Comparison of ENCODE assay signal across 28 cellular contexts in the genomic region with DNA sequence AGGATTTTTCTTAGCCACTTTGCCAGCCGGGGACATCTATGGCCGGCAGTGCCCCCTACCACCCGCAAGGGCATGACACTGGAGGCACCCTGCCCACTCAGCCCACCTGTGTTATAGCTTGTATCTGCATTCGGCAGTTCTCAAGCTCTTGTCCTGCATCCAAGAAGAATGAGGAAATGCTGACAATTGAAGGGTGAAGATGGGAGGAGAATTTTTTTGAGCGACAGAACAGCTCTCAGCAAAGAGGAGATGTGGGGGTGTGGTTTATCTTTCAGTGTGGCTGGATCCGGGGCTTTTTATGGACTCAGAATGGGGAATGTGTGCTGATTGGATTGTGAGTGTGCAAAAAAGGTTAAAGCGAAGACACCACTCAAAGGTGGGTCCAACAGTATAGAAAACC. TPM values are rescaled to one million over a fixed set of nuclear protein-coding genes. Genes with fewer than 3 reads are reported as not detected.
DNase-seq lines count a peak whose midpoint lies in the region; ATAC-seq, FAIRE-seq and TF ChIP-seq lines count a peak whose summit lies in the region.
"Had no signal": no experiment of that assay in that cellular context is flagged by ENCODE, and none has a peak within 500 bp of the region (broad histone marks: within the 10 kb centered on the region; RNA-seq: fewer than 3 reads in every experiment).

No MANE protein-coding gene starts in this region.

- no peaks in the 10 kb centered on the region for H3K79me1 ChIP-seq in H1 (ENCODE audit: low read depth, low read length)

- H3K27ac ChIP-seq in H1 (ENCODE audit: low read depth, low read length): no peak overlapping the region
- H3K27ac ChIP-seq: BLaER1 treated with 17β-estradiol and CSF1 and Interleukin-3, amounts not matched to agents 10 nM and 100 nM; C4-2B had no signal

- no peak overlapping the region for H3K56ac ChIP-seq in H1 (replicated peaks; ENCODE audit: insufficient read length, low read depth, low read length)

- H3K36me3 ChIP-seq in H7 (replicated peaks; ENCODE audit: control insufficient read depth, insufficient read depth, low read length) (no peaks in the 10 kb centered on the region), H1 (ENCODE audit: control insufficient read depth in 2 of 4, insufficient read depth in 4 of 4, low read length in 3 of 4) (no peaks in the 10 kb centered on the region)
- H3K36me3 ChIP-seq: BLaER1 treated with 17β-estradiol and CSF1 and Interleukin-3, amounts not matched to agents 10 nM and 100 nM had no signal

- no peaks in the 10 kb centered on the region for H3K9me3 ChIP-seq in H1 (ENCODE audit: insufficient read depth in 2 of 2, low read depth in 1 of 2, low read length in 1 of 2)
- H3K9me3 ChIP-seq: Caco-2 had no signal

- TF ChIP-seq CTCF in H1 (IDR thresholded peaks at IDR 0.05; ENCODE audit: control extremely low read depth in 1 of 3, insufficient read depth in 1 of 3, low read depth in 1 of 3, low read length in 3 of 3): peak in 2 of 3 experiments; percentile 13 to 17; a peak in 2 of 4 replicates
- no peak for TF ChIP-seq CTCF in progenitor cell of endocrine pancreas (IDR thresholded peaks at IDR 0.05; ENCODE audit: unreplicated experiment)
- TF ChIP-seq CTCF in omental fat pad (IDR thresholded peaks at IDR 0.05): no peak

- no peak overlapping the region for H3K4me2 ChIP-seq in H1 (ENCODE audit: insufficient read depth in 1 of 2, low read depth in 2 of 2, low read length in 2 of 2)
- H3K4me2 ChIP-seq: BLaER1 treated with 17β-estradiol and CSF1 and Interleukin-3, amounts not matched to agents 10 nM and 100 nM had no signal

- H3K4me1 Mint-ChIP-seq in progenitor cell of endocrine pancreas (ENCODE audit: low read depth): no peaks in the 10 kb centered on the region
- peaks cover 2% of the 10 kb centered on the region for H3K4me1 Mint-ChIP-seq in activated CD4-positive, alpha-beta T cell treated with anti-CD3 and anti-CD28 coated beads, Interleukin-2, amount 10 ng/mL, durations not matched to agents 24 days and 14 days

- H2AK5ac ChIP-seq in H1 (ENCODE audit: low read depth, low read length): no peak overlapping the region

- POLR2A ChIA-PET in H1 (lab: Charles Lee; ENCODE audit: partially characterized antibody): interaction anchor here (0.6 to 0.7 kb wide), 2 partner anchors 39 to 340 kb away, joined by 3 read pairs; no protein-coding TSS in a partner anchor

- peak overlapping the region; percentile 1 for H3K27ac Mint-ChIP-seq in progenitor cell of endocrine pancreas
- no peak overlapping the region for H3K27ac Mint-ChIP-seq in activated CD4-positive, alpha-beta T cell treated with anti-CD3 and anti-CD28 coated beads, Interleukin-2, amount 10 ng/mL, durations not matched to agents 24 days and 14 days
- H3K27ac Mint-ChIP-seq: CD4-positive, alpha-beta T cell; CD8-positive, alpha-beta T cell had no signal

- no peak overlapping the region for H3K9ac ChIP-seq in H1 (replicated peaks in 1 of 4; ENCODE audit: extremely low read depth in 1 of 4, low read depth in 3 of 4, low read length in 3 of 4)
- H3K9ac ChIP-seq: BLaER1 treated with 17β-estradiol and CSF1 and Interleukin-3, amounts not matched to agents 10 nM and 100 nM had no signal

- H2BK5ac ChIP-seq in H1 (ENCODE audit: low read depth, low read length): no peak overlapping the region

- intact Hi-C loops in activated CD4-positive, alpha-beta T cell treated with anti-CD3 and anti-CD28 coated beads, Interleukin-2, amount 10 ng/mL, durations not matched to agents 24 days and 14 days (cut with micrococcal nuclease): no loop called here

- TF ChIP-seq POLR2A in H1 (IDR thresholded peaks at IDR 0.05; ENCODE audit: control extremely low read depth in 1 of 2, low read depth in 2 of 2, low read length in 2 of 2): no peak

- peaks cover 7% of the 10 kb centered on the region for H3K9me3 Mint-ChIP-seq in progenitor cell of endocrine pancreas (ENCODE audit: low read depth)
- peaks cover 4% of the 10 kb centered on the region for H3K9me3 Mint-ChIP-seq in activated CD4-positive, alpha-beta T cell treated with anti-CD3 and anti-CD28 coated beads, Interleukin-2, amount 10 ng/mL, durations not matched to agents 24 days and 14 days

- WGBS in H1 (ENCODE audit: extremely low coverage in 1 of 2, insufficient coverage in 1 of 2, insufficient read length in 1 of 2, insufficient replicate concordance in 2 of 2, low coverage in 1 of 2, low lambda C conversion rate in 2 of 2, missing lambda C conversion rate in 1 of 2), 2 experiments: 74% methylated on average over 7 of the region's 7 CpGs; no CpG with 5 or more reads in 1 of the 2 experiments

- H4K20me1 ChIP-seq in H1 (replicated peaks in 1 of 2; ENCODE audit: control insufficient read depth in 1 of 2, insufficient read depth in 2 of 2, low read length in 2 of 2): no peaks in the 10 kb centered on the region
- H4K20me1 ChIP-seq: BLaER1 treated with 17β-estradiol and CSF1 and Interleukin-3, amounts not matched to agents 10 nM and 100 nM had no signal

- H2BK15ac ChIP-seq in H1 (ENCODE audit: low read length): no peak overlapping the region

- H3K4me3 ChIP-seq in H7 (ENCODE audit: insufficient read depth, low read depth, low read length): no peak overlapping the region
- no peak overlapping the region for H3K4me3 ChIP-seq in H1 (ENCODE audit: extremely low read depth in 1 of 4, insufficient read depth in 2 of 4, low read depth in 3 of 4, low read length in 4 of 4)
- H3K4me3 ChIP-seq: BLaER1 treated with 17β-estradiol and CSF1 and Interleukin-3, amounts not matched to agents 10 nM and 100 nM; GM12878 had no signal

- no peak overlapping the region for H3K4ac ChIP-seq in H1 (replicated peaks; ENCODE audit: insufficient read length, low read depth, low read length)

- H2BK20ac ChIP-seq in H1 (ENCODE audit: low read length): no peak overlapping the region

- H2BK120ac ChIP-seq in H1 (replicated peaks; ENCODE audit: low read depth, low read length): no peak overlapping the region

- no peak; a peak in 1 of 4 replicates for TF ChIP-seq RAD21 in H1 (IDR thresholded peaks at IDR 0.05 in 1 of 2, conservative IDR thresholded peaks at IDR 0.05 in 1 of 2; ENCODE audit: low read depth in 2 of 2, low read length in 2 of 2)

- no peak overlapping the region for H3K14ac ChIP-seq in H1 (ENCODE audit: insufficient read length)

- no peak overlapping the region for H3K23ac ChIP-seq in H1 (ENCODE audit: insufficient read length)

- H4K8ac ChIP-seq in H1 (ENCODE audit: extremely low read depth, insufficient read depth, low read length): no peak overlapping the region

- ATAC-seq in omental fat pad (ENCODE audit: low FRiP score): no peak
- ATAC-seq: CD8-positive, alpha-beta T cell; GM12878 had no signal

- peaks cover 3% of the 10 kb centered on the region for H3K27me3 Mint-ChIP-seq in progenitor cell of endocrine pancreas
- H3K27me3 Mint-ChIP-seq in activated CD4-positive, alpha-beta T cell treated with anti-CD3 and anti-CD28 coated beads, Interleukin-2, amount 10 ng/mL, durations not matched to agents 24 days and 14 days: no peaks in the 10 kb centered on the region

- FAIRE-seq in H1 (lab: Jason Lieb, UNC): no peak
- FAIRE-seq: A204.1, GM12878, GM12892, GM19239 had no signal

- no peak overlapping the region for H2AFZ ChIP-seq in H1 (ENCODE audit: low read length)

- CTCF ChIA-PET in H1 (lab: Charles Lee; ENCODE audit: partially characterized antibody): interaction anchor here (0.7 to 21.2 kb wide), 6 partner anchors 12 to 285 kb away, joined by 3 to 249 read pairs (median 4); no protein-coding TSS in a partner anchor

- peaks cover 0 to 3% (median 0%) of the 10 kb centered on the region in 4 experiments; a peak in 2 of 7 replicates for H3K4me1 ChIP-seq in H1 (replicated peaks in 1 of 4; ENCODE audit: control insufficient read depth in 3 of 4, insufficient read depth in 4 of 4, low read length in 3 of 4)
- H3K4me1 ChIP-seq: Caco-2 had no signal

- H3K18ac ChIP-seq in H1 (ENCODE audit: extremely low read depth, low read length): no peak overlapping the region

- H2BK12ac ChIP-seq in H1 (ENCODE audit: low read depth, low read length): no peak overlapping the region

- no peak overlapping the region for H3K4me3 Mint-ChIP-seq in progenitor cell of endocrine pancreas (ENCODE audit: low read depth)
- no peak overlapping the region for H3K4me3 Mint-ChIP-seq in activated CD4-positive, alpha-beta T cell treated with anti-CD3 and anti-CD28 coated beads, Interleukin-2, amount 10 ng/mL, durations not matched to agents 24 days and 14 days
- H3K4me3 Mint-ChIP-seq: CD4-positive, alpha-beta T cell; CD8-positive, alpha-beta T cell had no signal

- DNase-seq in H7 (peak; percentile 30), H1 (ENCODE audit: low read depth in 1 of 2, low spot score in 2 of 2) (no peak), progenitor cell of endocrine pancreas (ENCODE audit: low spot score, unreplicated experiment) (no peak), GM19240 (ENCODE audit: insufficient read length, low spot score) (no peak), omental fat pad (ENCODE audit: low spot score) (no peak)
- DNase-seq in activated CD4-positive, alpha-beta T cell treated with anti-CD3 and anti-CD28 coated beads, Interleukin-2, amount 10 ng/mL, durations not matched to agents 24 days and 14 days: no peak
- DNase-seq in activated CD4-positive, alpha-beta T cell treated with anti-CD3 and anti-CD28 coated beads for 4 hours: no peak
- DNase-seq: 8988T; ACHN; Caco-2; CD4-positive, alpha-beta T cell; CD8-positive, alpha-beta T cell; DMS 273 treated with DMSO at 0.1 percent for 48 hours; DMS153; DMS53; DMS79; DND-41; EL; GDM1 had no signal

- H4K5ac ChIP-seq in H1 (ENCODE audit: insufficient read length, low read depth, low read length): no peak overlapping the region

- H3K79me2 ChIP-seq in H1 (ENCODE audit: control insufficient read depth in 1 of 2, insufficient read depth in 2 of 2, low read length in 2 of 2): no peaks in the 10 kb centered on the region

- H4K91ac ChIP-seq in H1 (replicated peaks; ENCODE audit: insufficient read length, low read length): no peak overlapping the region

- no peaks in the 10 kb centered on the region for H3K23me2 ChIP-seq in H1 (ENCODE audit: low read depth, low read length)

- H3K36me3 Mint-ChIP-seq in progenitor cell of endocrine pancreas (ENCODE audit: insufficient read depth): no peaks in the 10 kb centered on the region
- no peaks in the 10 kb centered on the region for H3K36me3 Mint-ChIP-seq in activated CD4-positive, alpha-beta T cell treated with anti-CD3 and anti-CD28 coated beads, Interleukin-2, amount 10 ng/mL, durations not matched to agents 24 days and 14 days (ENCODE audit: low read depth)

- H3K27me3 ChIP-seq in H7 (ENCODE audit: control insufficient read depth, insufficient read depth, low read length) (no peaks in the 10 kb centered on the region), H1 (replicated peaks in 1 of 4; ENCODE audit: control insufficient read depth in 3 of 4, extremely low read depth in 1 of 4, insufficient read depth in 3 of 4, low read length in 3 of 4) (no peaks in the 10 kb centered on the region)
- H3K27me3 ChIP-seq: BLaER1 treated with 17β-estradiol and CSF1 and Interleukin-3, amounts not matched to agents 10 nM and 100 nM had no signal

- no peak for TF ChIP-seq EP300 in H1 (IDR thresholded peaks at IDR 0.05; ENCODE audit: borderline replicate concordance in 1 of 2, low read depth in 2 of 2, low read length in 2 of 2)

RNA-seq across cellular contexts. Expression of a gene that starts 5.4 kb away (rescaled TPM):
- total RNA-seq in H7 (2014; rRNA removed; shearing (Covaris generic)): 0.59 and 5.0 TPM in 2 replicates
- total RNA-seq in H1 (2021; fragmentation: NEBNext Ultra II Directional; extraction: Animal tissue kit (Norgen Biotek cat#: 25700)): 0.27 TPM in 1 of 2 replicates, not detected in the other
- polyA plus RNA-seq in H1 (2011; rRNA removed): 0.53 and 0.77 TPM in 2 replicates
- polyA plus RNA-seq in H1 (2011; cell fraction: cytosol; rRNA removed): 0.50 TPM
- 0.68 TPM for polyA plus RNA-seq in H1 (2011; cell fraction: nucleus; rRNA removed)
- 0.32 to 0.66 TPM (median 0.39 TPM) in 3 of 4 replicates, not detected in the other for polyA plus RNA-seq in H1 (2012, experiment 1 of 2)
- 0.39 TPM for polyA plus RNA-seq in H1 (2012, experiment 2 of 2)
- polyA plus RNA-seq in H1 (2013, experiment 1 of 2): 0.20 TPM
- 0.31 TPM for polyA plus RNA-seq in H1 (2013, experiment 2 of 2)
- polyA minus RNA-seq in H1 (2011; rRNA and poly(A)+ RNA removed): 0.20 and 0.28 TPM in 2 replicates
- not detected for polyA minus RNA-seq in H1 (2011; cell fraction: cytosol; rRNA and poly(A)+ RNA removed)
- polyA minus RNA-seq in H1 (2011; cell fraction: nucleus; rRNA and poly(A)+ RNA removed): 1.1 TPM
- total RNA-seq in progenitor cell of endocrine pancreas (0.31 and 0.33 TPM in 2 replicates), omental fat pad (1 to 10 TPM; 1.0 to 7.9 (median 4.9) TPM)
- 2.7 and 3.6 TPM in 2 replicates for total RNA-seq in activated CD4-positive, alpha-beta T cell treated with anti-CD3 and anti-CD28 coated beads, Interleukin-2, amount 10 ng/mL, durations not matched to agents 24 days and 14 days
- total RNA-seq: A673; CD8-positive, alpha-beta T cell; Daoy; G401 had no signal

RNA-seq across cellular contexts. Expression of a gene that starts 6.8 kb away (rescaled TPM):
- 49.5 and 50.3 TPM in 2 replicates for total RNA-seq in H7 (2014; rRNA removed; shearing (Covaris generic))
- 26.2 and 26.9 TPM in 2 replicates for total RNA-seq in H1 (2021; fragmentation: NEBNext Ultra II Directional; extraction: Animal tissue kit (Norgen Biotek cat#: 25700))
- polyA plus RNA-seq in H1 (2011; rRNA removed): 31.9 and 41.7 TPM in 2 replicates
- polyA plus RNA-seq in H1 (2011; cell fraction: cytosol; rRNA removed): 44.8 TPM
- 29.2 TPM for polyA plus RNA-seq in H1 (2011; cell fraction: nucleus; rRNA removed)
- 19.0 to 35.1 TPM (median 31.2 TPM) in 4 replicates for polyA plus RNA-seq in H1 (2012, experiment 1 of 2)
- polyA plus RNA-seq in H1 (2012, experiment 2 of 2): 31.9 TPM
- polyA plus RNA-seq in H1 (2013, experiment 1 of 2): 25.1 TPM
- polyA plus RNA-seq in H1 (2013, experiment 2 of 2): 31.6 TPM
- polyA minus RNA-seq in H1 (2011; rRNA and poly(A)+ RNA removed): 13.8 and 22.8 TPM in 2 replicates
- 16.4 TPM for polyA minus RNA-seq in H1 (2011; cell fraction: cytosol; rRNA and poly(A)+ RNA removed)
- polyA minus RNA-seq in H1 (2011; cell fraction: nucleus; rRNA and poly(A)+ RNA removed): 8.5 TPM
- 32.6 and 39.3 TPM in 2 replicates for total RNA-seq in progenitor cell of endocrine pancreas
- 17.6 and 22.4 TPM in 2 replicates for total RNA-seq in activated CD4-positive, alpha-beta T cell treated with anti-CD3 and anti-CD28 coated beads, Interleukin-2, amount 10 ng/mL, durations not matched to agents 24 days and 14 days
- total RNA-seq in omental fat pad: 10 to 100 TPM; 30.1 to 35.7 (median 32.4) TPM

RNA-seq across cellular contexts. Expression of a gene that starts 28.6 kb away (rescaled TPM):
- 117 and 151 TPM in 2 replicates for total RNA-seq in H7 (2014; rRNA removed; shearing (Covaris generic))
- total RNA-seq in H1 (2021; fragmentation: NEBNext Ultra II Directional; extraction: Animal tissue kit (Norgen Biotek cat#: 25700)): 134 and 136 TPM in 2 replicates
- 164 and 270 TPM in 2 replicates for polyA plus RNA-seq in H1 (2011; rRNA removed)
- polyA plus RNA-seq in H1 (2011; cell fraction: cytosol; rRNA removed): 106 TPM
- 178 TPM for polyA plus RNA-seq in H1 (2011; cell fraction: nucleus; rRNA removed)
- 75.6 to 138 TPM (median 129 TPM) in 4 replicates for polyA plus RNA-seq in H1 (2012, experiment 1 of 2)
- 122 TPM for polyA plus RNA-seq in H1 (2012, experiment 2 of 2)
- 125 TPM for polyA plus RNA-seq in H1 (2013, experiment 1 of 2)
- polyA plus RNA-seq in H1 (2013, experiment 2 of 2): 126 TPM
- polyA minus RNA-seq in H1 (2011; rRNA and poly(A)+ RNA removed): 71.3 and 96.2 TPM in 2 replicates
- polyA minus RNA-seq in H1 (2011; cell fraction: cytosol; rRNA and poly(A)+ RNA removed): 60.0 TPM
- polyA minus RNA-seq in H1 (2011; cell fraction: nucleus; rRNA and poly(A)+ RNA removed): 48.8 TPM
- total RNA-seq in progenitor cell of endocrine pancreas (77.6 and 86.0 TPM in 2 replicates), omental fat pad (10 to 100 TPM; 11.8 to 20.5 (median 16.5) TPM)
- total RNA-seq in activated CD4-positive, alpha-beta T cell treated with anti-CD3 and anti-CD28 coated beads, Interleukin-2, amount 10 ng/mL, durations not matched to agents 24 days and 14 days: 92.4 and 93.7 TPM in 2 replicates

Comparison
In these comparisons a context has a peak if more than half of its experiments do, and no peak if none do; other contexts are left out.
1. CTCF ChIP-seq: peak in H1 (2 of 3); none in progenitor cell of endocrine pancreas (single experiment) and omental fat pad (0 of 3).